1 cellular context compared by ENCODE assay signal in the genomic region with DNA sequence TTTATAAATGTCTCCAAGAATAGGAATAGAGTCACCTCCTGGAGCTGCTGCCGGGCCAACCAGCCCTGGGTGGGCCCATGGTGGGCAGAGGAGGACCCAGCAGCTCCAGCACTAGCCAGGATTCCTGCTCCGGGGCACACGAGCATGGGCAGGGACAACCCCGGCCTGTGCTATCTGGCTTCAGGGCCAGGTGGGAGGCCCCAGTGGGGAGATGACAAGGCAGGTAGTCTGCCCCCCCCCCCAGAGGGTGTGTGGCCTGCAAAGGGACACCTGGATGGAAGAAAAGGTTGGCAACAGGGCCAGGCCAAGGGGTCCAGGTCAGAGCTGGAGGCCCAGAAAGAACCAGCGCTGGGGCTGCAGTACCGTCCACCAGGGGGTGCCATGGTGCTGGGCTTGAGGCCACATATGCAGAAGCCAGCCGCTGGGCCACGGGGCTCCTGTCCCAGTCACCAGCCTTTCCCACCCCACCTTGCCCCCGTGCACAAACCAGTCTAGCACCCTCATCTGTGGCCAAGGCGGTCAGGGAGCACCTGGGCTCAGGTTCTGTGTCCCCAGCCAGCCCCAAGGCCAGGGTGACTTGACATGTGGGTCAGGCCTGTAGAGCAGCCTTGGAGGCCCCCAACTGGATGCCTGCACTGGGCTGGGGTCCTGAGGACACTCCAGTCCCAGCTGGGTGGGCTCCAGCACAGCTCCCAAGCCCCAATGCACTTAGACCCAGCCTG.
TF ChIP-seq lines count a peak whose summit lies in the region.

No MANE protein-coding gene starts in this region.

TF ChIP-seq in HEK293, 187 proteins besides CTCF, POLR2A, EP300 and RAD21 (continued from another document):
- peak; percentile 59; the same call in 1 of the 2 replicates for TF ChIP-seq PBX3 (CRISPR knock-in tag; IDR thresholded peaks at IDR 0.05)
- no peak for TF ChIP-seq ZSCAN30 (tag by site-specific recombination; IDR thresholded peaks at IDR 0.05)
- no peak for TF ChIP-seq ZNF596 (tag by site-specific recombination; IDR thresholded peaks at IDR 0.05)
